11 cellular contexts compared by ENCODE assay signal in genomic region chr1:89957063-89957462, GRCh38. TPM values are rescaled to one million over a fixed set of nuclear protein-coding genes. Genes with fewer than 3 reads are reported as not detected.
DNase-seq lines count a peak whose midpoint lies in the region; ATAC-seq and TF ChIP-seq lines count a peak whose summit lies in the region.
"Had no signal": no experiment of that assay in that cellular context is flagged by ENCODE, and none has a peak within 500 bp of the region (broad histone marks: within the 10 kb centered on the region; RNA-seq: fewer than 3 reads in every experiment).

No MANE protein-coding gene starts in this region.

- no peak overlapping the region for H3K27ac Mint-ChIP-seq in stimulated activated naive CD8-positive, alpha-beta T cell treated with anti-CD3 and anti-CD28 coated beads, Interleukin-15, Interleukin-2, amounts not matched to agents 100 ng/mL and 50 ng/mL, for 24 hours
- H3K27ac Mint-ChIP-seq in activated CD4-positive, alpha-beta memory T cell treated with anti-CD3 and anti-CD28 coated beads, Interleukin-2, amount 10 ng/mL, durations not matched to agents 7 days and 5 days, result peak overlapping the region; percentile 28

- CTCF ChIA-PET in activated CD4-positive, alpha-beta memory T cell treated with anti-CD3 and anti-CD28 coated beads, Interleukin-2, amount 10 ng/mL, durations not matched to agents 7 days and 5 days (lab: Charles Lee), result interaction anchor here (0.8 to 1.1 kb wide), 2 partner anchors 12 to 113 kb away, joined by 3 read pairs; no protein-coding TSS in a partner anchor
- CTCF ChIA-PET in SK-N-SH (lab: Yijun Ruan, JAX), result interaction anchor here (0.9 to 1.7 kb wide), 2 partner anchors 30 to 114 kb away, joined by 4 read pairs; no protein-coding TSS in a partner anchor

- H3K36me3 Mint-ChIP-seq in stimulated activated naive CD8-positive, alpha-beta T cell treated with anti-CD3 and anti-CD28 coated beads, Interleukin-15, Interleukin-2, amounts not matched to agents 100 ng/mL and 50 ng/mL, for 24 hours (ENCODE audit: low read depth), result peaks cover 4% of the 10 kb centered on the region
- no peaks in the 10 kb centered on the region for H3K36me3 Mint-ChIP-seq in activated CD4-positive, alpha-beta memory T cell treated with anti-CD3 and anti-CD28 coated beads, Interleukin-2, amount 10 ng/mL, durations not matched to agents 7 days and 5 days (ENCODE audit: low read depth)

- no peak for DNase-seq in stimulated activated naive CD8-positive, alpha-beta T cell treated with anti-CD3 and anti-CD28 coated beads, Interleukin-15, Interleukin-2, amounts not matched to agents 100 U/mL and 50 U/mL, for 24 hours
- DNase-seq in activated CD4-positive, alpha-beta memory T cell treated with anti-CD3 and anti-CD28 coated beads, Interleukin-2, amount 10 ng/mL, durations not matched to agents 7 days and 5 days, result peak; percentile 49
- DNase-seq in hepatocyte (ENCODE audit: low spot score) (no peak), SK-N-SH (no peak), NCI-H2081 treated with DMSO at 0.1 percent for 48 hours (lab: John Stamatoyannopoulos, UW) (no peak), suprapubic skin (ENCODE audit: low spot score in 2 of 2) (no peak)
- no peak for DNase-seq in stimulated activated CD4-positive, alpha-beta T cell treated with anti-CD3 and anti-CD28 coated beads, Interleukin-4, amount 100 ng/mL, for 4 hours
- DNase-seq: effector CD8-positive, alpha-beta T cell; NCI-H226; SHP77 treated with DMSO at 0.1 percent for 48 hours had no signal

- no peaks in the 10 kb centered on the region for H3K36me3 ChIP-seq in hepatocyte (replicated peaks; ENCODE audit: insufficient read depth, low read depth)
- H3K36me3 ChIP-seq in SK-N-SH (replicated peaks in 1 of 2; ENCODE audit: control insufficient read depth in 1 of 2, insufficient read depth in 2 of 2, low read length in 1 of 2), result no peaks in the 10 kb centered on the region
- H3K36me3 ChIP-seq in suprapubic skin, result no peaks in the 10 kb centered on the region

- H3K4me1 Mint-ChIP-seq in stimulated activated naive CD8-positive, alpha-beta T cell treated with anti-CD3 and anti-CD28 coated beads, Interleukin-15, Interleukin-2, amounts not matched to agents 100 ng/mL and 50 ng/mL, for 24 hours (ENCODE audit: low read depth), result peaks cover 43% of the 10 kb centered on the region
- peaks cover 35% of the 10 kb centered on the region for H3K4me1 Mint-ChIP-seq in activated CD4-positive, alpha-beta memory T cell treated with anti-CD3 and anti-CD28 coated beads, Interleukin-2, amount 10 ng/mL, durations not matched to agents 7 days and 5 days

- H3K4me3 Mint-ChIP-seq in stimulated activated naive CD8-positive, alpha-beta T cell treated with anti-CD3 and anti-CD28 coated beads, Interleukin-15, Interleukin-2, amounts not matched to agents 100 ng/mL and 50 ng/mL, for 24 hours, result peak overlapping the region; percentile 11
- H3K4me3 Mint-ChIP-seq in activated CD4-positive, alpha-beta memory T cell treated with anti-CD3 and anti-CD28 coated beads, Interleukin-2, amount 10 ng/mL, durations not matched to agents 7 days and 5 days, result no peak overlapping the region

- H3K79me2 ChIP-seq in hepatocyte (no peaks in the 10 kb centered on the region), SK-N-SH (ENCODE audit: insufficient read depth) (no peaks in the 10 kb centered on the region)

- H3K9me3 ChIP-seq in hepatocyte (ENCODE audit: low read depth) (no peaks in the 10 kb centered on the region), SK-N-SH (no peaks in the 10 kb centered on the region), suprapubic skin (no peaks in the 10 kb centered on the region)

- POLR2A ChIA-PET in activated CD4-positive, alpha-beta memory T cell treated with anti-CD3 and anti-CD28 coated beads, Interleukin-2, amount 10 ng/mL, durations not matched to agents 7 days and 5 days (lab: Charles Lee), result interaction anchor here (1.0 kb wide), 2 partner anchors 113 to 114 kb away, joined by 3 to 4 read pairs; no protein-coding TSS in a partner anchor
- POLR2A ChIA-PET in SK-N-SH (lab: Yijun Ruan, JAX), result no interaction called here

- H3K27me3 ChIP-seq in hepatocyte (no peaks in the 10 kb centered on the region), SK-N-SH (ENCODE audit: insufficient read depth) (no peaks in the 10 kb centered on the region), suprapubic skin (no peaks in the 10 kb centered on the region)

- H3K27ac ChIP-seq in hepatocyte (no peak overlapping the region), SK-N-SH (ENCODE audit: low read depth in 2 of 2, low read length in 1 of 2) (no peak overlapping the region), suprapubic skin (no peak overlapping the region)

- WGBS in hepatocyte (ENCODE audit: low lambda C conversion rate, missing lambda C conversion rate), result 65% methylated on average over 1 of the region's 1 CpG
- WGBS in SK-N-SH (ENCODE audit: low lambda C conversion rate), result 83% methylated on average over 1 of the region's 1 CpG
- WGBS in suprapubic skin, result 24% methylated on average over 1 of the region's 1 CpG

- no peak for TF ChIP-seq RAD21 in SK-N-SH (IDR thresholded peaks at IDR 0.05; ENCODE audit: low read length)

- H2AFZ ChIP-seq in hepatocyte (no peak overlapping the region), SK-N-SH (ENCODE audit: low read depth) (no peak overlapping the region)

- H3K9me3 Mint-ChIP-seq in stimulated activated naive CD8-positive, alpha-beta T cell treated with anti-CD3 and anti-CD28 coated beads, Interleukin-15, Interleukin-2, amounts not matched to agents 100 ng/mL and 50 ng/mL, for 24 hours, result peaks cover 8% of the 10 kb centered on the region
- H3K9me3 Mint-ChIP-seq in activated CD4-positive, alpha-beta memory T cell treated with anti-CD3 and anti-CD28 coated beads, Interleukin-2, amount 10 ng/mL, durations not matched to agents 7 days and 5 days, result no peaks in the 10 kb centered on the region

- H3K4me2 ChIP-seq in hepatocyte, result peak overlapping the region; percentile 4
- H3K4me2 ChIP-seq in SK-N-SH, result no peak overlapping the region

- no peak for TF ChIP-seq CTCF in hepatocyte (IDR thresholded peaks at IDR 0.05; ENCODE audit: poor library complexity)
- TF ChIP-seq CTCF in SK-N-SH (IDR thresholded peaks at IDR 0.05), result no peak
- TF ChIP-seq CTCF in suprapubic skin (IDR thresholded peaks at IDR 0.05), result no peak

- TF ChIP-seq POLR2A in suprapubic skin (IDR thresholded peaks at IDR 0.05), result no peak

- H3K9me2 ChIP-seq in hepatocyte (replicated peaks; ENCODE audit: insufficient read depth), result no peaks in the 10 kb centered on the region
- no peaks in the 10 kb centered on the region for H3K9me2 ChIP-seq in SK-N-SH

- peaks cover 7% of the 10 kb centered on the region for H3K4me1 ChIP-seq in hepatocyte (ENCODE audit: insufficient read depth)
- H3K4me1 ChIP-seq in SK-N-SH (ENCODE audit: control insufficient read depth in 1 of 2, insufficient read depth in 2 of 2, low read depth in 1 of 2, low read length in 1 of 2), result peaks cover 0 to 14% of the 10 kb centered on the region in 2 experiments; a peak in 2 of 4 replicates
- H3K4me1 ChIP-seq in suprapubic skin, result peaks cover 13% of the 10 kb centered on the region

- H3K27me3 Mint-ChIP-seq in stimulated activated naive CD8-positive, alpha-beta T cell treated with anti-CD3 and anti-CD28 coated beads, Interleukin-15, Interleukin-2, amounts not matched to agents 100 ng/mL and 50 ng/mL, for 24 hours, result no peaks in the 10 kb centered on the region
- no peaks in the 10 kb centered on the region for H3K27me3 Mint-ChIP-seq in activated CD4-positive, alpha-beta memory T cell treated with anti-CD3 and anti-CD28 coated beads, Interleukin-2, amount 10 ng/mL, durations not matched to agents 7 days and 5 days

- H3K9ac ChIP-seq in SK-N-SH, result no peak overlapping the region

- no peak for TF ChIP-seq EP300 in SK-N-SH (IDR thresholded peaks at IDR 0.05; ENCODE audit: borderline replicate concordance in 1 of 2, low read depth in 1 of 2, low read length in 1 of 2)
- no peak for TF ChIP-seq EP300 in suprapubic skin (IDR thresholded peaks at IDR 0.05)

- H3K4me3 ChIP-seq in hepatocyte (no peak overlapping the region), SK-N-SH (ENCODE audit: low read depth in 2 of 2, low read length in 1 of 2) (no peak overlapping the region), suprapubic skin (no peak overlapping the region)

- no peak for ATAC-seq in stimulated activated naive CD8-positive, alpha-beta T cell treated with anti-CD3 and anti-CD28 coated beads, Interleukin-15, Interleukin-2, amounts not matched to agents 100 U/mL and 50 U/mL, for 24 hours

- no peaks in the 10 kb centered on the region for H4K20me1 ChIP-seq in hepatocyte (ENCODE audit: insufficient read depth, poor library complexity, severe bottlenecking)
- H4K20me1 ChIP-seq in SK-N-SH (ENCODE audit: insufficient read depth), result no peaks in the 10 kb centered on the region

- H3F3A ChIP-seq in SK-N-SH (replicated peaks; ENCODE audit: insufficient read depth), result peaks cover 21% of the 10 kb centered on the region

TF ChIP-seq in SK-N-SH, 30 proteins besides CTCF, POLR2A, EP300 and RAD21 (continues in another document):
- TF ChIP-seq PBX3 (IDR thresholded peaks at IDR 0.05) (no peak), FOXM1 (IDR thresholded peaks at IDR 0.05; ENCODE audit: low read depth) (no peak), RCOR1 (IDR thresholded peaks at IDR 0.05; ENCODE audit: low read length) (no peak), CHD2 (IDR thresholded peaks at IDR 0.05; ENCODE audit: low read length, partially characterized antibody) (no peak), TAF1 (IDR thresholded peaks at IDR 0.05; ENCODE audit: borderline replicate concordance, low read depth, low read length) (no peak)

RNA-seq across cellular contexts. Expression of gene ZNF326, which starts 37.8 kb away (rescaled TPM):
- 10 to 100 TPM; 14.9 to 15.5 TPM for total RNA-seq in activated CD4-positive, alpha-beta memory T cell treated with anti-CD3 and anti-CD28 coated beads, Interleukin-2, amount 10 ng/mL, durations not matched to agents 7 days and 5 days
- total RNA-seq in hepatocyte (24.1 and 25.7 TPM in 2 replicates), suprapubic skin (10 to 100 TPM; 10.8 to 34.1 (median 17.0) TPM)
- polyA plus RNA-seq in hepatocyte (16.1 and 18.3 TPM in 2 replicates), SK-N-SH (2012; rRNA removed) (16.4 and 18.0 TPM in 2 replicates)
- polyA plus RNA-seq in SK-N-SH (2012; cell fraction: cytosol; rRNA removed), result 17.5 and 19.3 TPM in 2 replicates
- polyA plus RNA-seq in SK-N-SH (2012; cell fraction: nucleus; rRNA removed), result 16.1 and 24.0 TPM in 2 replicates
